Comparison of ENCODE assay signal across 2 cellular contexts in the genomic region with DNA sequence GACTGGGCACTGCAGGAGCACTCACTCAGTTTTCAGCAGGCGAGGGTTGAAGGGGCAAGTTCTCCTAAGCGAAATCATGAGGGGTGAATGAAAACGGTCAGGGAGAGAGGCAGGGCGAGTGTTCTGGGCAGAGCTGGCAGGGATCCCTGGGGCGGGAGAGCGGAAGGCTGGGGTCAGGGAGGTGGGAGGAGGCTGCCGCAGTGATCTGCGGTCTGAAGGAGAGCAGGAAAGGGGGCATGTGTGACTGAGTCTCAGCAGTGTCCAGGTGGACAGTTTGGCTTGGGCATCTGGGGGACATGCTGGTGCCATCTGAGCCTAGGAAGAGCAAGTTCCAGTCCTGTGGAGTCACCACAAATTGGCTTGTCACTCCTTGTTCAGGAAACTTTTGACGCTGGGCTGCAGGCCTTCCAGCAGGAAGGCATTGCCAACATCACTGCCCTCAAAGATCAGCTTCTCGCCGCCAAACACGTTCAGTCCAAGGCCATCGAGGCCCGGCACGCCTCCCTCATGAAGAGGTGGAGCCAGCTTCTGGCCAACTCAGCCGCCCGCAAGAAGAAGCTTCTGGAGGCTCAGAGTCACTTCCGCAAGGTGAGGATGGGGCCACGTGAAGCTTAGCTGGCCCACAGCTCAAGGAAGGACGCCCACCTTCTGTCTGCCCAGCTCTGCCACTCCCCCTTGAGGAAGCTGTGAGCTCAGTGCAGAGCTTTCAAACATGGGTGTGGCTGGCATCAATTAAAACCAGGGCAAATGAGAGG.
TF ChIP-seq lines count a peak whose summit lies in the region.

No MANE protein-coding gene starts in this region.

TF ChIP-seq in HepG2, 621 proteins besides CTCF, POLR2A, EP300 and RAD21:
- TF ChIP-seq ZKSCAN5 (CRISPR knock-in tag; IDR thresholded peaks at IDR 0.05): no peak
- TF ChIP-seq, protein P1, sequence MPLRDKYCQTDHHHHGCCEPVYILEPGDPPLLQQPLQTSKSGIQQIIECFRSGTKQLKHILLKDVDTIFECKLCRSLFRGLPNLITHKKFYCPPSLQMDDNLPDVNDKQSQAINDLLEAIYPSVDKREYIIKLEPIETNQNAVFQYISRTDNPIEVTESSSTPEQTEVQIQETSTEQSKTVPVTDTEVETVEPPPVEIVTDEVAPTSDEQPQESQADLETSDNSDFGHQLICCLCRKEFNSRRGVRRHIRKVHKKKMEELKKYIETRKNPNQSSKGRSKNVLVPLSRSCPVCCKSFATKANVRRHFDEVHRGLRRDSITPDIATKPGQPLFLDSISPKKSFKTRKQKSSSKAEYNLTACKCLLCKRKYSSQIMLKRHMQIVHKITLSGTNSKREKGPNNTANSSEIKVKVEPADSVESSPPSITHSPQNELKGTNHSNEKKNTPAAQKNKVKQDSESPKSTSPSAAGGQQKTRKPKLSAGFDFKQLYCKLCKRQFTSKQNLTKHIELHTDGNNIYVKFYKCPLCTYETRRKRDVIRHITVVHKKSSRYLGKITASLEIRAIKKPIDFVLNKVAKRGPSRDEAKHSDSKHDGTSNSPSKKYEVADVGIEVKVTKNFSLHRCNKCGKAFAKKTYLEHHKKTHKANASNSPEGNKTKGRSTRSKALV (CRISPR knock-in tag; IDR thresholded peaks at IDR 0.05): no peak
- no peak for TF ChIP-seq TEAD2 (CRISPR knock-in tag; IDR thresholded peaks at IDR 0.05)
- no peak for TF ChIP-seq SMAD3 (CRISPR knock-in tag; IDR thresholded peaks at IDR 0.05)
- TF ChIP-seq SOX6 (IDR thresholded peaks at IDR 0.05): no peak
- no peak for TF ChIP-seq SOX6 (CRISPR knock-in tag; IDR thresholded peaks at IDR 0.05)
- no peak for TF ChIP-seq ZNF207 (IDR thresholded peaks at IDR 0.05; ENCODE audit: borderline replicate concordance)
- TF ChIP-seq, protein P2, sequence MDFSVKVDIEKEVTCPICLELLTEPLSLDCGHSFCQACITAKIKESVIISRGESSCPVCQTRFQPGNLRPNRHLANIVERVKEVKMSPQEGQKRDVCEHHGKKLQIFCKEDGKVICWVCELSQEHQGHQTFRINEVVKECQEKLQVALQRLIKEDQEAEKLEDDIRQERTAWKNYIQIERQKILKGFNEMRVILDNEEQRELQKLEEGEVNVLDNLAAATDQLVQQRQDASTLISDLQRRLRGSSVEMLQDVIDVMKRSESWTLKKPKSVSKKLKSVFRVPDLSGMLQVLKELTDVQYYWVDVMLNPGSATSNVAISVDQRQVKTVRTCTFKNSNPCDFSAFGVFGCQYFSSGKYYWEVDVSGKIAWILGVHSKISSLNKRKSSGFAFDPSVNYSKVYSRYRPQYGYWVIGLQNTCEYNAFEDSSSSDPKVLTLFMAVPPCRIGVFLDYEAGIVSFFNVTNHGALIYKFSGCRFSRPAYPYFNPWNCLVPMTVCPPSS (IDR thresholded peaks at IDR 0.05): no peak
- no peak for TF ChIP-seq SIX1 (CRISPR knock-in tag; IDR thresholded peaks at IDR 0.05; ENCODE audit: borderline replicate concordance)
- TF ChIP-seq KAT7 (CRISPR knock-in tag; IDR thresholded peaks at IDR 0.05; ENCODE audit: borderline replicate concordance): no peak
TF ChIP-seq in HepG2: peak in this region for 0.

TF ChIP-seq in GM12878, 131 proteins besides CTCF, POLR2A, EP300 and RAD21:
- TF ChIP-seq ZNF622 (IDR thresholded peaks at IDR 0.05): no peak
- no peak for TF ChIP-seq NRF1 (conservative IDR thresholded peaks at IDR 0.05; ENCODE audit: low read depth, low read length)
- TF ChIP-seq, protein P3, sequence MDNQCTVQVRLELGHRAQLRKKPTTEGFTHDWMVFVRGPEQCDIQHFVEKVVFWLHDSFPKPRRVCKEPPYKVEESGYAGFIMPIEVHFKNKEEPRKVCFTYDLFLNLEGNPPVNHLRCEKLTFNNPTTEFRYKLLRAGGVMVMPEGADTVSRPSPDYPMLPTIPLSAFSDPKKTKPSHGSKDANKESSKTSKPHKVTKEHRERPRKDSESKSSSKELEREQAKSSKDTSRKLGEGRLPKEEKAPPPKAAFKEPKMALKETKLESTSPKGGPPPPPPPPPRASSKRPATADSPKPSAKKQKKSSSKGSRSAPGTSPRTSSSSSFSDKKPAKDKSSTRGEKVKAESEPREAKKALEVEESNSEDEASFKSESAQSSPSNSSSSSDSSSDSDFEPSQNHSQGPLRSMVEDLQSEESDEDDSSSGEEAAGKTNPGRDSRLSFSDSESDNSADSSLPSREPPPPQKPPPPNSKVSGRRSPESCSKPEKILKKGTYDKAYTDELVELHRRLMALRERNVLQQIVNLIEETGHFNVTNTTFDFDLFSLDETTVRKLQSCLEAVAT (IDR thresholded peaks at IDR 0.05): no peak
- TF ChIP-seq BRCA1 (IDR thresholded peaks at IDR 0.05; ENCODE audit: low read depth, low read length): no peak
